In the genomic region with DNA sequence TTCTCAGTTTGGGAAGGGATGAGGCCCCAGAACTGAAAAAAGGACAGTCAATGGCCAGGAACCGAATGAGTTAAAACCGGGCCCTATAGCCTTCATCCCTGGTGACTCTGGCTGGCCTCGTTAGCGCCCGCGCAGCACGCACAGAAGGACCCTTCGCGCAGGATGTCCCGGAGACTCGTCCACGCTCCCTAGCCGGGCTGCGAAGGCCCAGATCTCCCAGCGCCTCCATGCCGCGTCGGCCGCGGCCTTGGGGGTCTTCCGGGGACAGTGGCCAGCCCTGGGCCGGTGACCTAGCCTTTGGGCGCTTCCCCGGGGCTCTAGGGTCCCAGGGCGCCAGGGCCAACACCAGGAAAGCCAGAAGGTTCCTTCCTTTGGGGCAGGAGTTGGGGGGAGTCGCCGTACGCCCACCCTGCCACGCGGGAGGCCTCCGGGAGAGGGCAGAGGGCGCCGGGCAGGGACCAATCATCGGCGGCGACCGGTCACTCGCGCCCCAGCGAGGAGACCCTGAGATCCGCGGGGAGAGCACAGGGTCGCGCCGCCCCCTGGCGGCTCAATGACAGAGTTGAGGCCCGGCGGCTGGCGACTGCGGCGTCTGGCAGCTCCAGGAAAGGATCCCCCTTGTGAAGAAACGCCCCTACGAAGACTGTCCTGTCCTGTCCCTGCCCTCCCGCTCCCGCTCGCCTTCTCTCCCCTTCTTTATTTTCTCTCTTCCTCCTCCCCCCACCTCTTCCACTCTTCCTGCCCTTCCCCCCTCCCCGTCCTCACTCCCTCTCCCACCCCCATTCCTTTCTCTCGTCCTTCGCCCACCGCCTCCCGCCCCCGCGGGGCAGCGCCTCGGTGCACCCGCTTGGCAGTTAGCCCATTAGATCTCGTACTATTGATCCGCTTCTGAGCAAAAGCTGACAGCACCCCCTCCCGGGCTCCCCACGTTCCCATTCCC, we compare ENCODE assay signal across 8 cellular contexts.
DNase-seq lines count a peak whose midpoint lies in the region; ATAC-seq, FAIRE-seq and TF ChIP-seq lines count a peak whose summit lies in the region.

No MANE protein-coding gene starts in this region.

- H4K20me1 ChIP-seq in HepG2 (ENCODE audit: insufficient read depth, low read length), result no peaks in the 10 kb centered on the region

- peaks cover 64% of the 10 kb centered on the region for H3K27me3 Mint-ChIP-seq in activated B cell treated with CpG ODN at 0.5 μM for 24 hours
- peaks cover 98% of the 10 kb centered on the region for H3K27me3 Mint-ChIP-seq in central memory CD8-positive, alpha-beta T cell

- H3K27me3 ChIP-seq in HepG2 (ENCODE audit: control insufficient read depth in 1 of 2, insufficient read depth in 2 of 2, low read length in 2 of 2), result peaks cover 5 to 75% of the 10 kb centered on the region in 2 experiments

- in situ Hi-C loops in HepG2 (cut with HindIII; ENCODE audit: extremely low pct_ligation_motif_present, low pct_unique_long_range_greater_than_20kb), result loop anchor here (5.0 kb wide), 2 partner anchors 79 to 281 kb away; no protein-coding TSS in a partner anchor

- peak overlapping the region; percentile 79 for H3K4me3 Mint-ChIP-seq in activated B cell treated with CpG ODN at 0.5 μM for 24 hours
- peak overlapping the region; percentile 76 for H3K4me3 Mint-ChIP-seq in central memory CD8-positive, alpha-beta T cell

- no peaks in the 10 kb centered on the region for H3K36me3 ChIP-seq in HepG2 (replicated peaks in 1 of 2; ENCODE audit: control insufficient read depth in 1 of 2, insufficient read depth in 2 of 2, low read length in 2 of 2)

- H3K79me2 ChIP-seq in HepG2 (ENCODE audit: insufficient read depth, low read length), result no peaks in the 10 kb centered on the region

- intact Hi-C loops in activated B cell treated with CpG ODN at 0.5 μM for 24 hours (cut with micrococcal nuclease), result loop anchor here (1.0 to 5.0 kb wide), 5 partner anchors 19 to 249 kb away; no protein-coding TSS in a partner anchor
- intact Hi-C loops in HepG2 (cut with micrococcal nuclease; ENCODE audit: unreplicated experiment), result loop anchor here (5.0 kb wide), 1 partner anchor 281 kb away; no protein-coding TSS in a partner anchor

- no peak for TF ChIP-seq POLR2A in HepG2 (IDR thresholded peaks at IDR 0.05; ENCODE audit: insufficient read depth in 1 of 2, low read depth in 2 of 2, low read length in 2 of 2)

- no peaks in the 10 kb centered on the region for H3K36me3 Mint-ChIP-seq in activated B cell treated with CpG ODN at 0.5 μM for 24 hours (ENCODE audit: low read depth)
- no peaks in the 10 kb centered on the region for H3K36me3 Mint-ChIP-seq in central memory CD8-positive, alpha-beta T cell (ENCODE audit: insufficient read depth)

- POLR2A ChIA-PET in activated B cell treated with CpG ODN at 0.5 μM for 24 hours (lab: Charles Lee) (interaction anchor here (0.7 kb wide), 1 partner anchor 241 kb away, joined by 11 read pairs; no protein-coding TSS in a partner anchor), HepG2 (lab: Yijun Ruan, JAX) (no interaction called here)

- no peak overlapping the region for H3K27ac Mint-ChIP-seq in activated B cell treated with CpG ODN at 0.5 μM for 24 hours
- no peak overlapping the region for H3K27ac Mint-ChIP-seq in central memory CD8-positive, alpha-beta T cell (ENCODE audit: low read depth)

- no peaks in the 10 kb centered on the region for H3K9me3 Mint-ChIP-seq in activated B cell treated with CpG ODN at 0.5 μM for 24 hours
- no peaks in the 10 kb centered on the region for H3K9me3 Mint-ChIP-seq in central memory CD8-positive, alpha-beta T cell

- TF ChIP-seq CTCF in GM12865 (IDR thresholded peaks at IDR 0.05; ENCODE audit: insufficient read depth, low read depth, low read length, missing control alignments) (peak; percentile 69), activated B cell treated with CpG ODN at 0.5 μM for 24 hours (IDR thresholded peaks at IDR 0.05) (no peak), HepG2 (CRISPR knock-in tag; IDR thresholded peaks at IDR 0.05) (peak; percentile 83)

- H3K9me3 ChIP-seq in HepG2 (ENCODE audit: low read length), result no peaks in the 10 kb centered on the region

- peak; percentile 77 for TF ChIP-seq RAD21 in HepG2 (CRISPR knock-in tag; IDR thresholded peaks at IDR 0.05)

- H3K4me1 Mint-ChIP-seq in activated B cell treated with CpG ODN at 0.5 μM for 24 hours, result peaks cover 13% of the 10 kb centered on the region
- H3K4me1 Mint-ChIP-seq in central memory CD8-positive, alpha-beta T cell, result no peaks in the 10 kb centered on the region

- H3K4me3 ChIP-seq in GM12865 (ENCODE audit: low read depth, low read length) (no peak overlapping the region), HepG2 (replicated peaks in 1 of 3; ENCODE audit: insufficient read depth in 1 of 3, low read depth in 2 of 3, low read length in 3 of 3) (peak overlapping the region; percentile 51 to 73 (median 57))

- no peak overlapping the region for H2AFZ ChIP-seq in HepG2 (ENCODE audit: low read length)

- CTCF ChIA-PET in activated B cell treated with CpG ODN at 0.5 μM for 24 hours (lab: Charles Lee) (interaction anchor here (0.7 to 2.3 kb wide), 9 partner anchors 13 to 547 kb away, joined by 3 to 25 read pairs (median 4); no protein-coding TSS in a partner anchor), HepG2 (lab: Yijun Ruan, JAX; ENCODE audit: low intra/inter-chr PET ratio, low total read pairs) (interaction anchor here (3.0 kb wide), 1 partner anchor 77 kb away, joined by 23 read pairs; no protein-coding TSS in a partner anchor)

- peak overlapping the region; percentile 84 for H3K4me2 ChIP-seq in HepG2 (ENCODE audit: low read depth, low read length)

- no peak overlapping the region for H3K27ac ChIP-seq in HepG2 (ENCODE audit: extremely low read length, insufficient read depth, low read length)

- BruUV-seq in HepG2 (replicated peaks; lab: Mats Ljungman, UMichigan), result no TSS peak

- ATAC-seq in activated B cell treated with CpG ODN at 0.5 μM for 24 hours (ENCODE audit: low read depth) (peak; percentile 71), HepG2 (peak; percentile 87), GM18520 (IDR thresholded peaks at IDR 0.05; ENCODE audit: unreplicated experiment) (no peak), HG03457 (IDR thresholded peaks at IDR 0.05; ENCODE audit: unreplicated experiment) (no peak)
- peak; percentile 59 for ATAC-seq in central memory CD8-positive, alpha-beta T cell (replicated peaks; ENCODE audit: extremely low read depth, poor library complexity, severe bottlenecking)

- DNase-seq in GM12865 (ENCODE audit: low read depth), result peak; percentile 47
- DNase-seq in NCI-H2081 (lab: John Stamatoyannopoulos, UW), result peak; percentile 35 to 52
- DNase-seq in activated B cell treated with CpG ODN at 0.5 μM for 24 hours, result peak; percentile 34
- no peak for DNase-seq in central memory CD8-positive, alpha-beta T cell (ENCODE audit: low spot score in 2 of 2)
- peak; percentile 30 for DNase-seq in HepG2 (ENCODE audit: low spot score)
- peak in 2 of 3 donors; percentile 11 to 16 for DNase-seq in stimulated activated CD4-positive, alpha-beta T cell treated with anti-CD3 and anti-CD28 coated beads, TNF-alpha, amount 100 ng/mL, for 48 hours (ENCODE audit: low read depth in 3 of 3)

- FAIRE-seq in HepG2 (lab: Jason Lieb, UNC), result no peak

- H3K9ac ChIP-seq in HepG2 (ENCODE audit: insufficient read depth, low read depth, low read length), result no peak overlapping the region

- H3K4me1 ChIP-seq in HepG2 (ENCODE audit: insufficient read depth, low read length), result peaks cover 24% of the 10 kb centered on the region

- WGBS in HepG2 (ENCODE audit: low lambda C conversion rate), result 9% methylated on average over 28 of the region's 70 CpGs

- TF ChIP-seq EP300 in HepG2 (IDR thresholded peaks at IDR 0.05; ENCODE audit: low read depth in 2 of 2, low read length in 2 of 2) (no peak), HepG2 (CRISPR knock-in tag; IDR thresholded peaks at IDR 0.05; ENCODE audit: borderline replicate concordance) (no peak)

TF ChIP-seq in HepG2, 621 proteins besides CTCF, POLR2A, EP300 and RAD21 (continues in another document):
- 0 out of 2 replicates have a peak, but pooled peaks have one; percentile 33 for TF ChIP-seq KMT2A (CRISPR knock-in tag; IDR thresholded peaks at IDR 0.05)
- TF ChIP-seq, protein P1, sequence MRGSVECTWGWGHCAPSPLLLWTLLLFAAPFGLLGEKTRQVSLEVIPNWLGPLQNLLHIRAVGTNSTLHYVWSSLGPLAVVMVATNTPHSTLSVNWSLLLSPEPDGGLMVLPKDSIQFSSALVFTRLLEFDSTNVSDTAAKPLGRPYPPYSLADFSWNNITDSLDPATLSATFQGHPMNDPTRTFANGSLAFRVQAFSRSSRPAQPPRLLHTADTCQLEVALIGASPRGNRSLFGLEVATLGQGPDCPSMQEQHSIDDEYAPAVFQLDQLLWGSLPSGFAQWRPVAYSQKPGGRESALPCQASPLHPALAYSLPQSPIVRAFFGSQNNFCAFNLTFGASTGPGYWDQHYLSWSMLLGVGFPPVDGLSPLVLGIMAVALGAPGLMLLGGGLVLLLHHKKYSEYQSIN (CRISPR knock-in tag; IDR thresholded peaks at IDR 0.05; ENCODE audit: borderline replicate concordance), result no peak
- TF ChIP-seq, protein P2, sequence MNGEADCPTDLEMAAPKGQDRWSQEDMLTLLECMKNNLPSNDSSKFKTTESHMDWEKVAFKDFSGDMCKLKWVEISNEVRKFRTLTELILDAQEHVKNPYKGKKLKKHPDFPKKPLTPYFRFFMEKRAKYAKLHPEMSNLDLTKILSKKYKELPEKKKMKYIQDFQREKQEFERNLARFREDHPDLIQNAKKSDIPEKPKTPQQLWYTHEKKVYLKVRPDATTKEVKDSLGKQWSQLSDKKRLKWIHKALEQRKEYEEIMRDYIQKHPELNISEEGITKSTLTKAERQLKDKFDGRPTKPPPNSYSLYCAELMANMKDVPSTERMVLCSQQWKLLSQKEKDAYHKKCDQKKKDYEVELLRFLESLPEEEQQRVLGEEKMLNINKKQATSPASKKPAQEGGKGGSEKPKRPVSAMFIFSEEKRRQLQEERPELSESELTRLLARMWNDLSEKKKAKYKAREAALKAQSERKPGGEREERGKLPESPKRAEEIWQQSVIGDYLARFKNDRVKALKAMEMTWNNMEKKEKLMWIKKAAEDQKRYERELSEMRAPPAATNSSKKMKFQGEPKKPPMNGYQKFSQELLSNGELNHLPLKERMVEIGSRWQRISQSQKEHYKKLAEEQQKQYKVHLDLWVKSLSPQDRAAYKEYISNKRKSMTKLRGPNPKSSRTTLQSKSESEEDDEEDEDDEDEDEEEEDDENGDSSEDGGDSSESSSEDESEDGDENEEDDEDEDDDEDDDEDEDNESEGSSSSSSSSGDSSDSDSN (CRISPR knock-in tag; IDR thresholded peaks at IDR 0.05), result peak; percentile 39; the same call in 1 of the 2 replicates
- no peak for TF ChIP-seq FOSL2 (CRISPR knock-in tag; IDR thresholded peaks at IDR 0.05)
- 0 out of 2 replicates have a peak, but pooled peaks have one; percentile 6 for TF ChIP-seq TFDP1 (CRISPR knock-in tag; IDR thresholded peaks at IDR 0.05; ENCODE audit: borderline replicate concordance)

Comparison
In these comparisons a context has a peak if more than half of its experiments do, and no peak if none do; other contexts are left out.
1. DNase-seq: peak in GM12865 (single experiment), NCI-H2081 (2 of 2), activated B cell treated with CpG ODN at 0.5 μM for 24 hours (single experiment), HepG2 (single experiment) and stimulated activated CD4-positive, alpha-beta T cell treated with anti-CD3 and anti-CD28 coated beads, TNF-alpha, amount 100 ng/mL, for 48 hours (2 of 3); none in central memory CD8-positive, alpha-beta T cell (0 of 2).
2. ATAC-seq: peak in activated B cell treated with CpG ODN at 0.5 μM for 24 hours (single experiment), central memory CD8-positive, alpha-beta T cell (single experiment) and HepG2 (single experiment); none in GM18520 (single experiment) and HG03457 (single experiment).